In the genomic region with DNA sequence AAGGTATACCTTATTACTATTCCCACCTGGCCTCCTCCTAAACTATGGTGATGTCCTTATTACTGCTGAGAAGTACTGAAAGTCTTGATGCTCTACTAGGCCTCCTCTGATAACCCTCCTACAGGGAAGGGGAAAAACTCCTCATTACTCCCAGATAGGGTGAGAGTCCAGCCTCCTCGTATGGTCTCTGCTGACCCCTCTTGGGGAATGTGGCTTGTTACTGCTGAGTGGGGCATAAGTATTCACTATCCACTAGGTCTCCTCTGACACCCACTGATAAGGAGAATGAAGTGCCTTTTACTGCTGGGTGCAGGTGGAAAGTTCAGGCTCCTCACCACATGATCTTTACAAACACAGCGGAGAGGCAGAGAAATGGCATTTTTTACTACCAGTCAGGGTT, we compare ENCODE assay signal across 13 cellular contexts.
DNase-seq lines count a peak whose midpoint lies in the region; ATAC-seq and TF ChIP-seq lines count a peak whose summit lies in the region.
"Had no signal": no experiment of that assay in that cellular context is flagged by ENCODE, and none has a peak within 500 bp of the region (broad histone marks: within the 10 kb centered on the region; RNA-seq: fewer than 3 reads in every experiment).

No MANE protein-coding gene starts in this region.

- peak overlapping the region; percentile 11 for H2BK5ac ChIP-seq in IMR-90 (ENCODE audit: low read depth, low read length, poor library complexity, severe bottlenecking)

- ATAC-seq in IMR-90 (ENCODE audit: low read depth) (peak; percentile 24; the same call in 1 of the 2 replicates), lower lobe of right lung (peak; percentile 32 to 39), HG03095 (IDR thresholded peaks at IDR 0.05; ENCODE audit: unreplicated experiment) (no peak)
- no peak for ATAC-seq in activated CD8-positive, alpha-beta T cell treated with anti-CD3 and anti-CD28 coated beads, Interleukin-2, amount 10 ng/mL, durations not matched to agents 7 days and 5 days

- H3K36me3 ChIP-seq in IMR-90 (ENCODE audit: control insufficient read depth, insufficient read depth, low read length) (no peaks in the 10 kb centered on the region), lower lobe of right lung (no peaks in the 10 kb centered on the region)
- H3K36me3 ChIP-seq: SJSA1, thyroid gland had no signal

- H3K18ac ChIP-seq in IMR-90 (ENCODE audit: low read depth, low read length) = 0 out of 2 replicates have a peak overlapping the region, but pooled peaks have one; percentile 44

- no peaks in the 10 kb centered on the region; a peak in 1 of 4 replicates for H3K79me1 ChIP-seq in IMR-90 (ENCODE audit: low read depth in 1 of 2, low read length in 2 of 2)

- POLR2A ChIA-PET in IMR-90 (lab: Charles Lee; ENCODE audit: unreplicated experiment) = no interaction called here
- POLR2A ChIA-PET in activated CD8-positive, alpha-beta T cell treated with anti-CD3 and anti-CD28 coated beads, Interleukin-2, amount 10 ng/mL, durations not matched to agents 7 days and 5 days (lab: Charles Lee) = no interaction called here

- no peak overlapping the region for H3K9ac ChIP-seq in IMR-90 (ENCODE audit: low read depth, low read length)

- peak; percentile 27 for DNase-seq in COLO829 (ENCODE audit: low spot score)
- no peak for DNase-seq in IMR-90
- DNase-seq in chondrocyte (ENCODE audit: low spot score) = no peak
- no peak for DNase-seq in lower lobe of right lung
- no peak for DNase-seq in hypothalamus (lab: John Stamatoyannopoulos, UW)
- DNase-seq in activated CD8-positive, alpha-beta T cell treated with anti-CD3 and anti-CD28 coated beads, Interleukin-2, amount 10 ng/mL, durations not matched to agents 7 days and 5 days = no peak
- no peak for DNase-seq in CD14-positive monocyte (ENCODE audit: low spot score)
- DNase-seq: activated CD4-positive, alpha-beta memory T cell treated with anti-CD3 and anti-CD28 coated beads for 36 hours; activated naive CD8-positive, alpha-beta T cell treated with anti-CD3 and anti-CD28 coated beads for 36 hours; kidney; thyroid gland had no signal

- TF ChIP-seq POLR2A in IMR-90 (IDR thresholded peaks at IDR 0.05; ENCODE audit: low read depth, low read length) = no peak

- no peak overlapping the region for H3K27ac Mint-ChIP-seq in chondrocyte (ENCODE audit: unreplicated experiment)
- H3K27ac Mint-ChIP-seq in activated CD8-positive, alpha-beta T cell treated with anti-CD3 and anti-CD28 coated beads, Interleukin-2, amount 10 ng/mL, durations not matched to agents 7 days and 5 days = no peak overlapping the region
- no peak overlapping the region for H3K27ac Mint-ChIP-seq in CD14-positive monocyte
- H3K27ac Mint-ChIP-seq: activated CD4-positive, alpha-beta memory T cell treated with anti-CD3 and anti-CD28 coated beads for 36 hours; activated naive CD8-positive, alpha-beta T cell treated with anti-CD3 and anti-CD28 coated beads for 36 hours had no signal

- H3K9me3 ChIP-seq in IMR-90 (ENCODE audit: control insufficient read depth, insufficient read depth, low read length) (peaks cover 5% of the 10 kb centered on the region), lower lobe of right lung (no peaks in the 10 kb centered on the region)
- H3K9me3 ChIP-seq: SJSA1, thyroid gland had no signal

- in situ Hi-C loops in IMR-90 (cut with MboI; ENCODE audit: low sequenced_read_pairs) = no loop called here

- H3K14ac ChIP-seq in IMR-90 (replicated peaks; ENCODE audit: low read depth, low read length) = no peak overlapping the region

- peak overlapping the region; percentile 79 for H3K4ac ChIP-seq in IMR-90 (ENCODE audit: low read depth, low read length)

- H3K4me2 ChIP-seq in IMR-90 (ENCODE audit: low read depth, low read length) = no peak overlapping the region

- H3K4me1 Mint-ChIP-seq in chondrocyte (ENCODE audit: low read depth) (peaks cover under 1% of the 10 kb centered on the region), CD14-positive monocyte (no peaks in the 10 kb centered on the region)
- no peaks in the 10 kb centered on the region for H3K4me1 Mint-ChIP-seq in activated CD8-positive, alpha-beta T cell treated with anti-CD3 and anti-CD28 coated beads, Interleukin-2, amount 10 ng/mL, durations not matched to agents 7 days and 5 days (ENCODE audit: low read depth)
- H3K4me1 Mint-ChIP-seq: activated naive CD8-positive, alpha-beta T cell treated with anti-CD3 and anti-CD28 coated beads for 36 hours had no signal

- intact Hi-C loops in IMR-90 (cut with micrococcal nuclease) = no loop called here
- intact Hi-C loops in lower lobe of right lung (cut with DNase I) = no loop called here
- intact Hi-C loops in CD14-positive monocyte (cut with micrococcal nuclease) = no loop called here

- no peaks in the 10 kb centered on the region for H3K27me3 ChIP-seq in IMR-90 (ENCODE audit: control insufficient read depth, insufficient read depth, low read length)
- H3K27me3 ChIP-seq in lower lobe of right lung (ENCODE audit: low read depth) = no peaks in the 10 kb centered on the region
- H3K27me3 ChIP-seq: SJSA1, thyroid gland had no signal

- peak; percentile 34; the same call in 1 of the 2 replicates for TF ChIP-seq RAD21 in IMR-90 (IDR thresholded peaks at IDR 0.05; ENCODE audit: low read length)

- H3K4me3 ChIP-seq in IMR-90 (ENCODE audit: insufficient read depth, low read depth, low read length) = no peak overlapping the region
- H3K4me3 ChIP-seq in lower lobe of right lung = no peak overlapping the region
- H3K4me3 ChIP-seq: SJSA1, thyroid gland had no signal

- no CpG with 5 or more reads among the region's 2 CpGs for WGBS in IMR-90 (ENCODE audit: extremely low coverage in 2 of 2, insufficient read length in 1 of 2), 2 experiments

- H3K4me1 ChIP-seq in IMR-90 (ENCODE audit: control insufficient read depth, insufficient read depth, low read length) (peaks cover 2% of the 10 kb centered on the region; the same call in 1 of the 2 replicates), lower lobe of right lung (no peaks in the 10 kb centered on the region)
- H3K4me1 ChIP-seq: SJSA1, thyroid gland had no signal

- H4K20me1 ChIP-seq in IMR-90 (ENCODE audit: insufficient read depth, low read length) = no peaks in the 10 kb centered on the region

- H3K56ac ChIP-seq in IMR-90 (ENCODE audit: extremely low read depth, insufficient read depth, low read length) = no peak overlapping the region

- CTCF ChIA-PET in IMR-90 (lab: Yijun Ruan, JAX) = no interaction called here
- CTCF ChIA-PET in activated CD8-positive, alpha-beta T cell treated with anti-CD3 and anti-CD28 coated beads, Interleukin-2, amount 10 ng/mL, durations not matched to agents 7 days and 5 days (lab: Charles Lee) = no interaction called here

- H2BK20ac ChIP-seq in IMR-90 (ENCODE audit: low read depth, low read length) = peak overlapping the region; percentile 77; the same call in 1 of the 2 replicates

- BruUV-seq in IMR-90 (replicated peaks; lab: Mats Ljungman, UMichigan) = no TSS peak

- no peaks in the 10 kb centered on the region for H3K9me1 ChIP-seq in IMR-90 (ENCODE audit: insufficient read depth, low read length)

- H3K4me3 Mint-ChIP-seq in chondrocyte (ENCODE audit: unreplicated experiment) (no peak overlapping the region), CD14-positive monocyte (no peak overlapping the region)
- no peak overlapping the region for H3K4me3 Mint-ChIP-seq in activated CD8-positive, alpha-beta T cell treated with anti-CD3 and anti-CD28 coated beads, Interleukin-2, amount 10 ng/mL, durations not matched to agents 7 days and 5 days
- H3K4me3 Mint-ChIP-seq: activated CD4-positive, alpha-beta memory T cell treated with anti-CD3 and anti-CD28 coated beads for 36 hours; activated naive CD8-positive, alpha-beta T cell treated with anti-CD3 and anti-CD28 coated beads for 36 hours had no signal

- H3K9me3 Mint-ChIP-seq in chondrocyte (ENCODE audit: low read depth) = peaks cover 13% of the 10 kb centered on the region
- peaks cover 3% of the 10 kb centered on the region for H3K9me3 Mint-ChIP-seq in activated CD8-positive, alpha-beta T cell treated with anti-CD3 and anti-CD28 coated beads, Interleukin-2, amount 10 ng/mL, durations not matched to agents 7 days and 5 days (ENCODE audit: insufficient read depth)
- H3K9me3 Mint-ChIP-seq in CD14-positive monocyte = peaks cover 4 to 12% (median 6%) of the 10 kb centered on the region in 7 donors

- H4K8ac ChIP-seq in IMR-90 (ENCODE audit: low read depth in 2 of 2, low read length in 2 of 2) = peak overlapping the region; percentile 39 to 65; a peak in 3 of 4 replicates

- H4K5ac ChIP-seq in IMR-90 (ENCODE audit: low read depth, low read length) = peak overlapping the region; percentile 59; the same call in 1 of the 2 replicates

- H3K36me3 Mint-ChIP-seq in chondrocyte (ENCODE audit: low read depth) = no peaks in the 10 kb centered on the region
- no peaks in the 10 kb centered on the region for H3K36me3 Mint-ChIP-seq in activated CD8-positive, alpha-beta T cell treated with anti-CD3 and anti-CD28 coated beads, Interleukin-2, amount 10 ng/mL, durations not matched to agents 7 days and 5 days (ENCODE audit: low read depth)
- no peaks in the 10 kb centered on the region for H3K36me3 Mint-ChIP-seq in CD14-positive monocyte
- H3K36me3 Mint-ChIP-seq: activated CD4-positive, alpha-beta memory T cell treated with anti-CD3 and anti-CD28 coated beads for 36 hours had no signal

- H4K91ac ChIP-seq in IMR-90 (ENCODE audit: insufficient read depth, low read depth, low read length) = peak overlapping the region; percentile 52

- H3K23ac ChIP-seq in IMR-90 (ENCODE audit: low read depth, low read length) = no peak overlapping the region

- H3K27ac ChIP-seq in IMR-90 (ENCODE audit: insufficient read depth, low read length) (no peak overlapping the region), lower lobe of right lung (no peak overlapping the region)
- H3K27ac ChIP-seq: SJSA1, thyroid gland had no signal

- TF ChIP-seq CTCF in IMR-90 (conservative IDR thresholded peaks at IDR 0.05; ENCODE audit: low read depth, low read length) (peak; percentile 24; the same call in 1 of the 2 replicates), chondrocyte (IDR thresholded peaks at IDR 0.05) (peak; percentile 72), lower lobe of right lung (IDR thresholded peaks at IDR 0.05) (peak; percentile 17), CD14-positive monocyte (IDR thresholded peaks at IDR 0.05) (no peak)

- dilution Hi-C loops in IMR-90 (cut with HindIII; ENCODE audit: low sequenced_read_pairs, unreplicated experiment) = no loop called here

- peak overlapping the region; percentile 64 for H2AFZ ChIP-seq in IMR-90 (replicated peaks; ENCODE audit: low read length, poor library complexity)

- H2AK5ac ChIP-seq in IMR-90 (ENCODE audit: low read depth, low read length) = peak overlapping the region; percentile 70; the same call in 1 of the 2 replicates

- H2AK9ac ChIP-seq in IMR-90 (replicated peaks; ENCODE audit: low read depth, low read length, poor library complexity) = no peak overlapping the region

- peak overlapping the region; percentile 78; the same call in 2 of the 3 replicates for H2BK15ac ChIP-seq in IMR-90 (ENCODE audit: low read depth, low read length)

- H3K27me3 Mint-ChIP-seq in chondrocyte (ENCODE audit: low read depth) (no peaks in the 10 kb centered on the region), CD14-positive monocyte (ENCODE audit: low read depth in 3 of 3) (no peaks in the 10 kb centered on the region)
- H3K27me3 Mint-ChIP-seq in activated CD8-positive, alpha-beta T cell treated with anti-CD3 and anti-CD28 coated beads, Interleukin-2, amount 10 ng/mL, durations not matched to agents 7 days and 5 days (ENCODE audit: low read depth) = no peaks in the 10 kb centered on the region
- H3K27me3 Mint-ChIP-seq: activated CD4-positive, alpha-beta memory T cell treated with anti-CD3 and anti-CD28 coated beads for 36 hours; activated naive CD8-positive, alpha-beta T cell treated with anti-CD3 and anti-CD28 coated beads for 36 hours had no signal

- peak overlapping the region; percentile 80 for H2BK120ac ChIP-seq in IMR-90 (ENCODE audit: low read depth, low read length)

Comparison
In these comparisons a context has a peak if more than half of its experiments do, and no peak if none do; other contexts are left out.
1. ATAC-seq: peak in IMR-90 (single experiment) and lower lobe of right lung (2 of 2); none in activated CD8-positive, alpha-beta T cell treated with anti-CD3 and anti-CD28 coated beads, Interleukin-2, amount 10 ng/mL, durations not matched to agents 7 days and 5 days (single experiment) and HG03095 (single experiment).